ENCODE assay signal across 8 cellular contexts in the genomic region with DNA sequence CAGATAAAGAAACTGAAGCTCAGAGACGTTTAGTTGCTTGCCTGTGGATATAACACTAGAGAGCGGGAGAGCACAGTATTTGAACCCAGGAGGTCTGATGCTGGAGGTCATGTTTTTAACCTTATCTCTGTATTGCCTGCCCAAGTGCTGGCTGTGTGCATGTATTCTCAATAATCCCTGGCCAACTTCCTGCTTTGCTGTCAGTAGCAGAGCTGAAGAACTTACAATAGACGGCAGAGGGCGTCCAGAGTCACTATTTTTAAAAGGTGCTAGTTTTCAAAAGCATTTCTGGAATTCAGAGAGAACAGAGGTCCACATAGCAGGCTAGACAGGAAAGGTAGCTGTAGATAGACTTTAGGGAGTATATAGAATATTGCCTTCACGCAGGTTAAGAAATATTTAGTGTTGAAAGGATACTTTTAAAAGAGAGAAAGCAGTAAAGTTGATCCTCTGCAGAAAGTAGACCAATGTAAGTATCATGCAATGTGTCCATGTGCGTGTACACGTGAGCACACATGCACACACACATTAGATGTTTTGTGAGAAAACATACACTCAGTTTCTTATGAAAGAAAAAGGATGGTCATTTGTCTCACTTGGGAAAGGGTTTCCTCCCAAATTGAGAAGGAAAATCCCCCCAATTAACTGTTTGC. TPM values are rescaled to one million over a fixed set of nuclear protein-coding genes. Genes with fewer than 3 reads are reported as not detected.
A peak's percentile ranks its signal among the peaks of the same experiment; 100 is the strongest.
DNase-seq lines count a peak whose midpoint lies in the region; ATAC-seq and TF ChIP-seq lines count a peak whose summit lies in the region.

No MANE protein-coding gene starts in this region.

- H3K27me3 Mint-ChIP-seq in T-helper 17 cell = no peaks in the 10 kb centered on the region

- peaks cover 3% of the 10 kb centered on the region for H3K4me1 Mint-ChIP-seq in T-helper 17 cell

- peak; percentile 72 for DNase-seq in A673 (ENCODE audit: low spot score)
- peak; percentile 85 for DNase-seq in GM12865 (ENCODE audit: low read depth)
- DNase-seq in NCI-H146 treated with DMSO at 0.1 percent for 48 hours (lab: John Stamatoyannopoulos, UW; ENCODE audit: unreplicated experiment) = peak; percentile 43
- DNase-seq in T-helper 17 cell = peak in 1 of 3 donors; percentile 9
- peak in 5 of 10 donors; percentile 48 to 74 (median 54) for DNase-seq in dorsolateral prefrontal cortex
- peak; percentile 77 for DNase-seq in medulla oblongata (ENCODE audit: extremely low spot score)
- DNase-seq in thoracic aorta (ENCODE audit: low spot score) = peak; percentile 33

- intact Hi-C loops in A673 (cut with micrococcal nuclease; ENCODE audit: unreplicated experiment) (loop anchor here (2.0 kb wide), 1 partner anchor 160 kb away; no protein-coding TSS in a partner anchor), dorsolateral prefrontal cortex (cut with DNase I) (loop anchor here (5.0 to 10.0 kb wide), 3 partner anchors 156 to 588 kb away; a partner anchor contains a TSS)

- TF ChIP-seq CTCF in A673 (conservative IDR thresholded peaks at IDR 0.05; ENCODE audit: low read depth, low read length) (peak; percentile 80), GM12865 (IDR thresholded peaks at IDR 0.05; ENCODE audit: insufficient read depth, low read depth, low read length, missing control alignments) (peak; percentile 73), dorsolateral prefrontal cortex (IDR thresholded peaks at IDR 0.05 in 54 of 56, conservative IDR thresholded peaks at IDR 0.05 in 2 of 56; ENCODE audit: low read depth in 1 of 56, partially characterized antibody in 56 of 56) (peak; percentile 48 to 87 (median 74)), thoracic aorta (IDR thresholded peaks at IDR 0.05) (peak; percentile 86)

- CTCF ChIA-PET in A673 (lab: Charles Lee) = interaction anchor here (0.9 to 1.7 kb wide), 3 partner anchors 10 to 157 kb away, joined by 3 to 19 read pairs (median 4); no protein-coding TSS in a partner anchor

- ATAC-seq in HG02610 (IDR thresholded peaks at IDR 0.05; ENCODE audit: unreplicated experiment) = peak; percentile 73
- peak; percentile 70 for ATAC-seq in T-helper 17 cell
- peak; percentile 39 for ATAC-seq in thoracic aorta (ENCODE audit: insufficient number of reproducible peaks, low FRiP score, low read depth)

- no peak overlapping the region for H3K27ac Mint-ChIP-seq in T-helper 17 cell

- H3K27me3 ChIP-seq in A673 (replicated peaks; ENCODE audit: insufficient read depth, low read depth, low read length, poor library complexity) (no peaks in the 10 kb centered on the region), dorsolateral prefrontal cortex (no peaks in the 10 kb centered on the region), thoracic aorta (replicated peaks; ENCODE audit: insufficient read depth) (no peaks in the 10 kb centered on the region)

- no peak overlapping the region for H3K4me3 Mint-ChIP-seq in T-helper 17 cell

- peaks cover 10% of the 10 kb centered on the region for H3K36me3 Mint-ChIP-seq in T-helper 17 cell (ENCODE audit: low read depth)

- no TSS peak for BruUV-seq in A673 (replicated peaks; lab: Mats Ljungman, UMichigan)

- H3K9me3 ChIP-seq in A673 (ENCODE audit: low read depth, low read length, poor library complexity, severe bottlenecking) (no peaks in the 10 kb centered on the region), T-helper 17 cell (ENCODE audit: control insufficient read depth, low read length, poor library complexity, severe bottlenecking) (no peaks in the 10 kb centered on the region), thoracic aorta (no peaks in the 10 kb centered on the region)

- H3K4me3 ChIP-seq in A673 (ENCODE audit: low read depth, low read length, poor library complexity, severe bottlenecking) = no peak overlapping the region
- H3K4me3 ChIP-seq in GM12865 (ENCODE audit: low read depth, low read length) = no peak overlapping the region
- H3K4me3 ChIP-seq in dorsolateral prefrontal cortex = no peak overlapping the region
- H3K4me3 ChIP-seq in thoracic aorta = no peak overlapping the region

- H3K4me1 ChIP-seq in A673 (ENCODE audit: insufficient read depth, low read length, poor library complexity, severe bottlenecking) (peaks cover 2% of the 10 kb centered on the region), thoracic aorta (ENCODE audit: control insufficient read depth in 1 of 2, low read depth in 2 of 2) (peaks cover 19 to 41% of the 10 kb centered on the region in 2 donors)

- H3K36me3 ChIP-seq in A673 (ENCODE audit: insufficient read depth, low read length, poor library complexity, severe bottlenecking) = no peaks in the 10 kb centered on the region
- no peaks in the 10 kb centered on the region for H3K36me3 ChIP-seq in thoracic aorta

- POLR2A ChIA-PET in A673 (lab: Charles Lee; ENCODE audit: low non-redundant PET) = no interaction called here

- no peak overlapping the region for H3K27ac ChIP-seq in A673 (ENCODE audit: low read depth, low read length, poor library complexity, severe bottlenecking)
- no peak overlapping the region for H3K27ac ChIP-seq in dorsolateral prefrontal cortex
- H3K27ac ChIP-seq in thoracic aorta = peak overlapping the region; percentile 3

RNA-seq across cellular contexts. Expression of a gene that starts 46.3 kb away (rescaled TPM):
- total RNA-seq in A673 (2021) = 12.7 and 17.3 TPM in 2 replicates
- total RNA-seq in T-helper 17 cell = 1 to 10 TPM; 4.0 to 5.9 TPM
- 10 to 100 TPM in 118 of 120 experiments, 1 to 10 TPM in 2; 8.9 to 22.9 (median 15.3) TPM for total RNA-seq in dorsolateral prefrontal cortex
- total RNA-seq in thoracic aorta = 1 to 10 TPM; 2.8 to 5.3 TPM

RNA-seq across cellular contexts. Expression of a gene that starts 46.4 kb away (rescaled TPM):
- total RNA-seq in A673 (2021) = 83.2 and 88.6 TPM in 2 replicates
- 10 to 100 TPM; 37.8 to 39.3 TPM for total RNA-seq in T-helper 17 cell
- total RNA-seq in dorsolateral prefrontal cortex = 10 to 100 TPM; 28.4 to 79.4 (median 47.7) TPM
- 10 to 100 TPM; 42.9 to 58.8 TPM for total RNA-seq in thoracic aorta

Comparison
In these comparisons a context has a peak if more than half of its experiments do, and no peak if none do; other contexts are left out.
1. H3K27ac ChIP-seq: peak in thoracic aorta (2 of 2); none in A673 (single experiment) and dorsolateral prefrontal cortex (0 of 59).
2. Peak in every context shown above with its lines, with median percentiles within 50 percentile points of each other: CTCF ChIP-seq and ATAC-seq.